8 cellular contexts compared by ENCODE assay signal in the genomic region with DNA sequence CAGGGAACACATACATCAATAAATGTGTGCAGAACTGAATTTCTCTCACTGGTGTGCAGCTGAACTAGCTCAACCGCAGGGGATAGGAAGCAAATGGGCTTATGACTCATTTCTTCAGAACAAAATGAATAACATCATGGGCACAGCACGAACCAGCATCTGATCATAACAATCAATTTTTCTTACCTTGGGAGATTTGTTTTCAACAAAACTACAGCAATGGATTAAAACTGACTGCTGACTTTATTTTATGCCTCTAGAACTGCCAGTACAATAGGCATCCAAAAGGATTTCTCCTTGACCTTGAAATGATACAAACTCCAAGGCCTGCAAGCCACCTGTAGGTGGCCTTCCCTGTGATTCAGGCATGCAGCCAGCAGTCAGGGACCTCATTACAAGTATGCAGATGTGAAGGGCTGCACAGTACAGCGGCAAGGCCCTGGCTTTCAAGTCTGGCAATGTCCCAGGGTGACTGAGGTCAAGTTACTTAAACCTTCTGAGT. TPM values are rescaled to one million over a fixed set of nuclear protein-coding genes. Genes with fewer than 3 reads are reported as not detected.
A peak's percentile ranks its signal among the peaks of the same experiment; 100 is the strongest.
DNase-seq lines count a peak whose midpoint lies in the region; ATAC-seq, FAIRE-seq and TF ChIP-seq lines count a peak whose summit lies in the region.

No MANE protein-coding gene starts in this region.

- TF ChIP-seq CTCF in AG09309 (IDR thresholded peaks at IDR 0.05; ENCODE audit: control insufficient read depth, insufficient read depth, low read depth, low read length, missing control alignments) (peak; percentile 13), chondrocyte (IDR thresholded peaks at IDR 0.05) (peak; percentile 18), suprapubic skin (IDR thresholded peaks at IDR 0.05) (no peak)

- no peak for TF ChIP-seq POLR2A in suprapubic skin (IDR thresholded peaks at IDR 0.05)

- peaks cover 6% of the 10 kb centered on the region for H3K4me1 ChIP-seq in suprapubic skin

- peak; percentile 71 for ATAC-seq in GM18909 (IDR thresholded peaks at IDR 0.05; ENCODE audit: poor library complexity, unreplicated experiment)
- ATAC-seq in HG03342 (IDR thresholded peaks at IDR 0.05; ENCODE audit: unreplicated experiment): peak; percentile 68
- ATAC-seq in sciatic nerve: no peak
- no peak for ATAC-seq in HG03439 (IDR thresholded peaks at IDR 0.05; ENCODE audit: unreplicated experiment)

- peaks cover 15% of the 10 kb centered on the region for H3K36me3 Mint-ChIP-seq in chondrocyte (ENCODE audit: low read depth)

- H3K9me3 Mint-ChIP-seq in chondrocyte (ENCODE audit: low read depth): no peaks in the 10 kb centered on the region

- H3K36me3 ChIP-seq in suprapubic skin: peaks cover 55% of the 10 kb centered on the region

- H3K27ac ChIP-seq in suprapubic skin: no peak overlapping the region

- 57% methylated on average over 3 of the region's 3 CpGs for WGBS in suprapubic skin

- H3K27me3 ChIP-seq in suprapubic skin: no peaks in the 10 kb centered on the region

- H3K4me3 ChIP-seq in AG09309 (ENCODE audit: control insufficient read depth, low read depth, low read length): no peak overlapping the region
- H3K4me3 ChIP-seq in suprapubic skin: no peak overlapping the region

- no peak overlapping the region for H3K4me3 Mint-ChIP-seq in chondrocyte (ENCODE audit: unreplicated experiment)

- H3K27me3 Mint-ChIP-seq in chondrocyte (ENCODE audit: low read depth): no peaks in the 10 kb centered on the region

- no peak for DNase-seq in AG09309 (ENCODE audit: low read depth)
- DNase-seq in chondrocyte (ENCODE audit: low spot score): no peak
- DNase-seq in sciatic nerve (ENCODE audit: low spot score): no peak
- no peak for DNase-seq in HTR-8/SVneo (ENCODE audit: insufficient read length, low spot score)
- no peak for DNase-seq in suprapubic skin (ENCODE audit: low spot score in 2 of 2)

- no peak for FAIRE-seq in HTR-8/SVneo (lab: Jason Lieb, UNC)

- no peaks in the 10 kb centered on the region for H3K9me3 ChIP-seq in suprapubic skin

- intact Hi-C loops in sciatic nerve (cut with DNase I): no loop called here

- H3K27ac Mint-ChIP-seq in chondrocyte (ENCODE audit: unreplicated experiment): peak overlapping the region; percentile 5

- H3K4me1 Mint-ChIP-seq in chondrocyte (ENCODE audit: low read depth): peaks cover 7% of the 10 kb centered on the region

- no peak for TF ChIP-seq EP300 in suprapubic skin (IDR thresholded peaks at IDR 0.05)

RNA-seq across cellular contexts. Expression of a gene that starts 26.1 kb away (rescaled TPM):
- total RNA-seq in chondrocyte (11.2 to 15.9 TPM (median 13.3 TPM) in 3 replicates), sciatic nerve (30.6 TPM), suprapubic skin (10 to 100 TPM in 2 of 4 donors, 1 to 10 TPM in 2; 9.2 to 36.6 (median 15.1) TPM)

Comparison
In these comparisons a context has a peak if more than half of its experiments do, and no peak if none do; other contexts are left out.
1. CTCF ChIP-seq: peak in AG09309 (single experiment) and chondrocyte (single experiment); none in suprapubic skin (0 of 2).
2. ATAC-seq: peak in GM18909 (single experiment) and HG03342 (single experiment); none in sciatic nerve (single experiment) and HG03439 (single experiment).